ENCODE assay signal across 13 cellular contexts in the genomic region with DNA sequence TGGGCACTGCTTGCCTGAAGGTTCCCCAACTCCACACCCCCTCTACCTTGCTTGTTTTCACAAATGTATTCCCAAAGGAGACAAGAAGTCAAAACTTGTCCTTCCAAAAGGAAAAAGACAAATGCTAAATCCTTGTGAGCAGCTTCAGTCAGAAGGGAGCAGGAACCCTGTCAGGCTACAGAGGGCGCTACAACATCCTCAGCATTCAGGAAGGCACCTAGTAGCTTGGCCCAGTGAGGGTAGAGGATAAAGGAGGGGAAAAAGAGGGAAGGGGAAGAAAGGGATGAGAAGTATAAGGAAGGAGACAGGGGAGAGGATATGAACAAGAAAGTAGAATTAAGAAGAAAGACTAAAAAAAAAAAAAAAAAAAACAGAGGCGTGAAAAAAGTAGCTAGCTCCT.
DNase-seq lines count a peak whose midpoint lies in the region; ATAC-seq and TF ChIP-seq lines count a peak whose summit lies in the region.
"Had no signal": no experiment of that assay in that cellular context is flagged by ENCODE, and none has a peak within 500 bp of the region (broad histone marks: within the 10 kb centered on the region; RNA-seq: fewer than 3 reads in every experiment).

No MANE protein-coding gene starts in this region.

- no peak overlapping the region for H3K27ac Mint-ChIP-seq in activated CD4-positive, alpha-beta memory T cell treated with anti-CD3 and anti-CD28 coated beads for 36 hours
- H3K27ac Mint-ChIP-seq in activated CD4-positive, alpha-beta memory T cell treated with anti-CD3 and anti-CD28 coated beads, Interleukin-2, amount 10 ng/mL, durations not matched to agents 7 days and 5 days = no peak overlapping the region

- DNase-seq in activated CD4-positive, alpha-beta memory T cell treated with anti-CD3 and anti-CD28 coated beads for 36 hours = peak; percentile 50
- no peak for DNase-seq in activated CD4-positive, alpha-beta memory T cell treated with anti-CD3 and anti-CD28 coated beads, Interleukin-2, amount 10 ng/mL, durations not matched to agents 7 days and 5 days
- DNase-seq in HEK293T (ENCODE audit: extremely low spot score) (peak; percentile 54), WERI-Rb-1 (peak; percentile 15), mucosa of descending colon (peak in 2 of 3 donors; percentile 31 to 36), NAMALWA (ENCODE audit: low spot score) (no peak), SKM-1 (lab: John Stamatoyannopoulos, UW; ENCODE audit: unreplicated experiment) (no peak)
- DNase-seq in central memory CD4-positive, alpha-beta T cell = no peak
- DNase-seq: activated effector memory CD4-positive, alpha-beta T cell treated with Interleukin-2 at 50 U/mL for 16 hours; effector CD8-positive, alpha-beta T cell; psoas muscle; T-helper 9 cell had no signal

- no peaks in the 10 kb centered on the region for H3K9me3 Mint-ChIP-seq in activated CD4-positive, alpha-beta memory T cell treated with anti-CD3 and anti-CD28 coated beads for 36 hours
- H3K9me3 Mint-ChIP-seq in activated CD4-positive, alpha-beta memory T cell treated with anti-CD3 and anti-CD28 coated beads, Interleukin-2, amount 10 ng/mL, durations not matched to agents 7 days and 5 days = no peaks in the 10 kb centered on the region

- CTCF ChIA-PET in activated CD4-positive, alpha-beta memory T cell treated with anti-CD3 and anti-CD28 coated beads for 36 hours (lab: Charles Lee) = interaction anchor here (0.8 to 1.9 kb wide), 6 partner anchors 12 to 98 kb away, joined by 3 to 6 read pairs (median 4); partner anchors contain the start of gene MLLT3
- CTCF ChIA-PET in activated CD4-positive, alpha-beta memory T cell treated with anti-CD3 and anti-CD28 coated beads, Interleukin-2, amount 10 ng/mL, durations not matched to agents 7 days and 5 days (lab: Charles Lee) = interaction anchor here (0.7 kb wide), 1 partner anchor 417 kb away, joined by 3 read pairs; no protein-coding TSS in a partner anchor
- CTCF ChIA-PET in HEK293T (lab: Yijun Ruan, JAX) = interaction anchor here (0.6 to 1.4 kb wide), 10 partner anchors 11 to 258 kb away, joined by 3 to 6 read pairs (median 4); partner anchors contain the start of gene MLLT3

- H3K36me3 ChIP-seq in WERI-Rb-1 = no peaks in the 10 kb centered on the region
- no peaks in the 10 kb centered on the region for H3K36me3 ChIP-seq in mucosa of descending colon (ENCODE audit: low read depth)
- H3K36me3 ChIP-seq: BLaER1 had no signal

- no peaks in the 10 kb centered on the region for H3K36me3 Mint-ChIP-seq in activated CD4-positive, alpha-beta memory T cell treated with anti-CD3 and anti-CD28 coated beads for 36 hours
- peaks cover 12% of the 10 kb centered on the region for H3K36me3 Mint-ChIP-seq in activated CD4-positive, alpha-beta memory T cell treated with anti-CD3 and anti-CD28 coated beads, Interleukin-2, amount 10 ng/mL, durations not matched to agents 7 days and 5 days (ENCODE audit: low read depth)

- peaks cover 70% of the 10 kb centered on the region for H3K4me1 Mint-ChIP-seq in activated CD4-positive, alpha-beta memory T cell treated with anti-CD3 and anti-CD28 coated beads for 36 hours (ENCODE audit: low read depth)
- peaks cover 64% of the 10 kb centered on the region for H3K4me1 Mint-ChIP-seq in activated CD4-positive, alpha-beta memory T cell treated with anti-CD3 and anti-CD28 coated beads, Interleukin-2, amount 10 ng/mL, durations not matched to agents 7 days and 5 days

- ATAC-seq in mucosa of descending colon = peak; percentile 69
- ATAC-seq: psoas muscle had no signal

- POLR2A ChIA-PET in activated CD4-positive, alpha-beta memory T cell treated with anti-CD3 and anti-CD28 coated beads for 36 hours (lab: Charles Lee) = no interaction called here
- POLR2A ChIA-PET in activated CD4-positive, alpha-beta memory T cell treated with anti-CD3 and anti-CD28 coated beads, Interleukin-2, amount 10 ng/mL, durations not matched to agents 7 days and 5 days (lab: Charles Lee) = interaction anchor here (0.8 kb wide), 1 partner anchor 97 kb away, joined by 3 read pairs; the partner anchor contains the start of gene MLLT3
- POLR2A ChIA-PET in HEK293T (lab: Yijun Ruan, JAX) = no interaction called here

- H3K27ac ChIP-seq in WERI-Rb-1 = no peak overlapping the region
- H3K27ac ChIP-seq: BLaER1, psoas muscle had no signal

- H3K27me3 ChIP-seq in WERI-Rb-1 (ENCODE audit: insufficient read depth, low read depth, severe bottlenecking) = no peaks in the 10 kb centered on the region
- H3K27me3 ChIP-seq: BLaER1 had no signal

- TF ChIP-seq CTCF in WERI-Rb-1 (IDR thresholded peaks at IDR 0.05; ENCODE audit: low read depth, low read length) (peak; percentile 55), mucosa of descending colon (IDR thresholded peaks at IDR 0.05) (no peak)

- H3K9me3 ChIP-seq in WERI-Rb-1 (ENCODE audit: severe bottlenecking) (no peaks in the 10 kb centered on the region), mucosa of descending colon (no peaks in the 10 kb centered on the region)
- H3K9me3 ChIP-seq: BLaER1, psoas muscle had no signal

- no peaks in the 10 kb centered on the region for H3K27me3 Mint-ChIP-seq in activated CD4-positive, alpha-beta memory T cell treated with anti-CD3 and anti-CD28 coated beads for 36 hours
- no peaks in the 10 kb centered on the region for H3K27me3 Mint-ChIP-seq in activated CD4-positive, alpha-beta memory T cell treated with anti-CD3 and anti-CD28 coated beads, Interleukin-2, amount 10 ng/mL, durations not matched to agents 7 days and 5 days

- H3K4me3 ChIP-seq in WERI-Rb-1 (ENCODE audit: low read depth, low read length) = no peak overlapping the region
- no peak overlapping the region for H3K4me3 ChIP-seq in mucosa of descending colon
- H3K4me3 ChIP-seq: BLaER1, psoas muscle had no signal

- no peak overlapping the region for H3K4me3 Mint-ChIP-seq in activated CD4-positive, alpha-beta memory T cell treated with anti-CD3 and anti-CD28 coated beads for 36 hours
- H3K4me3 Mint-ChIP-seq in activated CD4-positive, alpha-beta memory T cell treated with anti-CD3 and anti-CD28 coated beads, Interleukin-2, amount 10 ng/mL, durations not matched to agents 7 days and 5 days = no peak overlapping the region

- peaks cover 10% of the 10 kb centered on the region for H3K4me1 ChIP-seq in mucosa of descending colon (ENCODE audit: low read depth)
- H3K4me1 ChIP-seq: BLaER1, psoas muscle had no signal

- intact Hi-C loops in activated CD4-positive, alpha-beta memory T cell treated with anti-CD3 and anti-CD28 coated beads for 36 hours (cut with micrococcal nuclease) = loop anchor here (1.0 kb wide), 1 partner anchor 99 kb away; no protein-coding TSS in a partner anchor
- intact Hi-C loops in mucosa of descending colon (cut with DNase I, micrococcal nuclease) = no loop called here

TF ChIP-seq in HEK293T, 16 proteins besides CTCF, POLR2A, EP300 and RAD21:
- no peak for TF ChIP-seq FOXK2 (IDR thresholded peaks at IDR 0.05)
- TF ChIP-seq HDGF (IDR thresholded peaks at IDR 0.05; ENCODE audit: borderline replicate concordance) = no peak
- no peak for TF ChIP-seq ELF4 (IDR thresholded peaks at IDR 0.05)
- no peak for TF ChIP-seq SUZ12 (IDR thresholded peaks at IDR 0.05)
- TF ChIP-seq NFRKB (IDR thresholded peaks at IDR 0.05) = no peak
- no peak for TF ChIP-seq FOXA1 (IDR thresholded peaks at IDR 0.05)
- no peak for TF ChIP-seq BHLHE40 (IDR thresholded peaks at IDR 0.05; ENCODE audit: borderline replicate concordance)
- no peak for TF ChIP-seq SP1 (IDR thresholded peaks at IDR 0.05)
- TF ChIP-seq FOXM1 (IDR thresholded peaks at IDR 0.05; ENCODE audit: borderline replicate concordance) = no peak
- TF ChIP-seq TARDBP (IDR thresholded peaks at IDR 0.05) = no peak
- TF ChIP-seq L3MBTL2 (conservative IDR thresholded peaks at IDR 0.05) = no peak
- no peak for TF ChIP-seq ZNF384 (IDR thresholded peaks at IDR 0.05)
- no peak for TF ChIP-seq LEF1 (IDR thresholded peaks at IDR 0.05; ENCODE audit: borderline replicate concordance)
TF ChIP-seq in HEK293T: peak in this region for 0.

Comparison
In these comparisons a context has a peak if more than half of its experiments do, and no peak if none do; other contexts are left out.
1. DNase-seq: peak in activated CD4-positive, alpha-beta memory T cell treated with anti-CD3 and anti-CD28 coated beads for 36 hours (single experiment), HEK293T (single experiment), WERI-Rb-1 (single experiment) and mucosa of descending colon (2 of 3); none in activated CD4-positive, alpha-beta memory T cell treated with anti-CD3 and anti-CD28 coated beads, Interleukin-2, amount 10 ng/mL, durations not matched to agents 7 days and 5 days (single experiment), NAMALWA (single experiment), SKM-1 (single experiment) and central memory CD4-positive, alpha-beta T cell (single experiment).